24 cellular contexts compared by ENCODE assay signal in the genomic region with DNA sequence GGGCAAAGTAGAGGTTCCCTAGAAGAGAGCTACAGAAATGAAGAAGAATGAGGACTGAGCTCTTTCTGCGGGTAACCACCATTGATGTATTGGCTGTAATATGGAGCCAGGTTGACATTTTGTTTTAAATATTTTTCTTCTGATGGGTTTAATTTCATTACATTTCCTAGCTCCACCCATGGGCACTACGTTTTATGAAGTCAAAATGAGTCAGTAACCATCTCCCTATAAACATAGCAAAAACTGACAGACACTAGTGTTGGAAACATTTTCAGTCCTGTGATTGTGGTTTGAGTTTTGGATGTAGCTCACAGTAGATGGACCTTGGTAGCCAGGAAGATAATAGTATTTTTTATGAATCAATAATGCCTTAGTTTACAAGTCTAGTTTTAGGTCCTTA.
"Had no signal": no experiment of that assay in that cellular context is flagged by ENCODE, and none has a peak within 500 bp of the region (broad histone marks: within the 10 kb centered on the region; RNA-seq: fewer than 3 reads in every experiment).

No MANE protein-coding gene starts in this region.

- ATAC-seq: naive thymus-derived CD4-positive, alpha-beta T cell; natural killer cell treated with Interleukin-12 subunit alpha and Interleukin-12 subunit beta and Interleukin-15 and Interleukin-18, amount 100 ng/mL, for 72 hours; stimulated activated memory B cell treated with anti-CD40 and anti-IgM and Interleukin-4, amounts not matched to agents 10 μg/mL and 1 μg/mL and 100 μg/mL, for 72 hours; stimulated activated naive CD8-positive, alpha-beta T cell treated with anti-CD3 and anti-CD28 coated beads, Interleukin-15, amount 100 ng/mL, for 72 hours had no signal

- H3K36me3 ChIP-seq: left ventricle myocardium inferior, ovary, right atrium auricular region, right lobe of liver, tibial nerve, uterus had no signal

- H3K36me3 Mint-ChIP-seq: type B pancreatic cell had no signal

- H3K9me3 ChIP-seq: ovary, uterus had no signal

- DNase-seq: islet precursor cell; left ventricle myocardium inferior; midbrain; mucosa of descending colon; naive thymus-derived CD4-positive, alpha-beta T cell; ovary; right lobe of liver; stimulated activated CD4-positive, alpha-beta T cell treated with anti-CD3 and anti-CD28 coated beads, Interleukin-1b, Interleukin-23, amount 100 ng/mL, for 48 hours; stimulated activated CD4-positive, alpha-beta T cell treated with anti-CD3 and anti-CD28 coated beads, Interleukin-2, amount 100 ng/mL, for 48 hours; stimulated activated CD4-positive, alpha-beta T cell treated with anti-CD3 and anti-CD28 coated beads, Interleukin-4, amount 100 ng/mL, for 4 hours; stimulated activated CD8-positive, alpha-beta memory T cell treated with anti-CD3 and anti-CD28 coated beads, Interleukin-4, amount 100 ng/mL, for 48 hours; stimulated activated naive CD4-positive, alpha-beta T cell treated with Interleukin-2 at 50 U/mL for 16 hours; stimulated activated naive CD8-positive, alpha-beta T cell treated with anti-CD3 and anti-CD28 coated beads, Interleukin-15, amount 100 ng/mL, for 72 hours; substantia nigra; uterus had no signal

- H3K4me1 ChIP-seq: right lobe of liver, tibial nerve, uterus had no signal

- H3K27me3 ChIP-seq: ovary, right atrium auricular region, right lobe of liver, tibial nerve, uterus had no signal

- H3K27ac Mint-ChIP-seq: memory B cell; naive thymus-derived CD4-positive, alpha-beta T cell; natural killer cell treated with Interleukin-12 subunit alpha and Interleukin-12 subunit beta and Interleukin-15 and Interleukin-18, amount 100 ng/mL, for 72 hours; progenitor cell of endocrine pancreas; stimulated activated memory B cell treated with anti-CD40 and anti-IgM and Interleukin-4, amounts not matched to agents 10 μg/mL and 1 μg/mL and 100 μg/mL, for 72 hours; type B pancreatic cell had no signal

- H3K4me3 ChIP-seq: left ventricle myocardium inferior, lung, mucosa of descending colon, ovary, right atrium auricular region, right lobe of liver, smooth muscle cell, tibial nerve, uterus had no signal

- H3K4me3 Mint-ChIP-seq: memory B cell; naive thymus-derived CD4-positive, alpha-beta T cell; natural killer cell treated with Interleukin-12 subunit alpha and Interleukin-12 subunit beta and Interleukin-15 and Interleukin-18, amount 100 ng/mL, for 72 hours; stimulated activated memory B cell treated with anti-CD40 and anti-IgM and Interleukin-4, amounts not matched to agents 10 μg/mL and 1 μg/mL and 100 μg/mL, for 72 hours; stimulated activated naive CD8-positive, alpha-beta T cell treated with anti-CD3 and anti-CD28 coated beads, Interleukin-15, amount 100 ng/mL, for 72 hours; type B pancreatic cell had no signal

- H3K4me1 Mint-ChIP-seq: memory B cell; stimulated activated memory B cell treated with anti-CD40 and anti-IgM and Interleukin-4, amounts not matched to agents 10 μg/mL and 1 μg/mL and 100 μg/mL, for 72 hours; stimulated activated naive CD8-positive, alpha-beta T cell treated with anti-CD3 and anti-CD28 coated beads, Interleukin-15, amount 100 ng/mL, for 72 hours had no signal

- H3K27me3 Mint-ChIP-seq: naive thymus-derived CD4-positive, alpha-beta T cell; natural killer cell treated with Interleukin-12 subunit alpha and Interleukin-12 subunit beta and Interleukin-15 and Interleukin-18, amount 100 ng/mL, for 72 hours; progenitor cell of endocrine pancreas; stimulated activated naive CD8-positive, alpha-beta T cell treated with anti-CD3 and anti-CD28 coated beads, Interleukin-15, amount 100 ng/mL, for 72 hours; type B pancreatic cell had no signal

- H3K27ac ChIP-seq: left ventricle myocardium inferior, ovary, right lobe of liver, tibial nerve, uterus had no signal
